In genomic region chr1:40630488-40631223, GRCh38 we compare ENCODE assay signal across 8 cellular contexts. TPM values are rescaled to one million over a fixed set of nuclear protein-coding genes. Genes with fewer than 3 reads are reported as not detected.
A peak's percentile ranks its signal among the peaks of the same experiment; 100 is the strongest.
DNase-seq lines count a peak whose midpoint lies in the region; ATAC-seq and TF ChIP-seq lines count a peak whose summit lies in the region.

No MANE protein-coding gene starts in this region.

- no peak overlapping the region for H3K4me3 ChIP-seq in adrenal gland

- WGBS in adrenal gland, 4 donors = 57 to 67% (median 63%) methylated on average over 7 of the region's 7 CpGs

- H3K36me3 ChIP-seq in adrenal gland (replicated peaks in 1 of 2) = no peaks in the 10 kb centered on the region

- DNase-seq in NCI-H1417 (lab: John Stamatoyannopoulos, UW) (peak in 2 of 3 experiments; percentile 4 to 40), NCI-H1417 treated with DMSO at 0.1 percent for 48 hours (lab: John Stamatoyannopoulos, UW) (no peak), NAMALWA (ENCODE audit: low spot score) (peak; percentile 58), adrenal gland (peak in 5 of 7 donors; percentile 45 to 81 (median 67)), left lobe of liver (ENCODE audit: low spot score) (no peak)
- DNase-seq in central memory CD4-positive, alpha-beta T cell = no peak

- no peak overlapping the region for H3K27ac ChIP-seq in adrenal gland

- no peak for TF ChIP-seq POLR2A in adrenal gland (IDR thresholded peaks at IDR 0.05)

- peaks cover 12 to 19% of the 10 kb centered on the region in 2 donors for H3K4me1 ChIP-seq in adrenal gland (replicated peaks in 1 of 2)

- no peaks in the 10 kb centered on the region for H3K27me3 ChIP-seq in adrenal gland

- peak; percentile 86 for ATAC-seq in left lobe of liver
- no peak for ATAC-seq in HG03354 (IDR thresholded peaks at IDR 0.05; ENCODE audit: poor library complexity, severe bottlenecking, unreplicated experiment)
- ATAC-seq in GM18858 (IDR thresholded peaks at IDR 0.05; ENCODE audit: unreplicated experiment) = no peak

- peak; percentile 19 to 63 (median 50) for TF ChIP-seq CTCF in adrenal gland (IDR thresholded peaks at IDR 0.05)

- no peaks in the 10 kb centered on the region for H3K9me3 ChIP-seq in adrenal gland (replicated peaks in 1 of 3)

- intact Hi-C loops in adrenal gland (cut with DNase I) = no loop called here

RNA-seq across cellular contexts. Expression of gene RIMS3, which starts 34.8 kb away (rescaled TPM):
- total RNA-seq in adrenal gland (10 to 100 TPM in 1 of 8 donors, 1 to 10 TPM in 7; 1.6 to 10.3 (median 2.9) TPM), left lobe of liver (1.0 TPM)
- 1 to 10 TPM in 2 of 3 donors, under 1 TPM in 1; 0.84 to 5.1 (median 3.9) TPM for polyA plus RNA-seq in adrenal gland

Comparison
In these comparisons a context has a peak if more than half of its experiments do, and no peak if none do; other contexts are left out.
1. DNase-seq: peak in NCI-H1417 (2 of 3), NAMALWA (single experiment) and adrenal gland (5 of 7); none in NCI-H1417 treated with DMSO at 0.1 percent for 48 hours (single experiment), left lobe of liver (single experiment) and central memory CD4-positive, alpha-beta T cell (single experiment).